ENCODE assay signal across 19 cellular contexts in the genomic region with DNA sequence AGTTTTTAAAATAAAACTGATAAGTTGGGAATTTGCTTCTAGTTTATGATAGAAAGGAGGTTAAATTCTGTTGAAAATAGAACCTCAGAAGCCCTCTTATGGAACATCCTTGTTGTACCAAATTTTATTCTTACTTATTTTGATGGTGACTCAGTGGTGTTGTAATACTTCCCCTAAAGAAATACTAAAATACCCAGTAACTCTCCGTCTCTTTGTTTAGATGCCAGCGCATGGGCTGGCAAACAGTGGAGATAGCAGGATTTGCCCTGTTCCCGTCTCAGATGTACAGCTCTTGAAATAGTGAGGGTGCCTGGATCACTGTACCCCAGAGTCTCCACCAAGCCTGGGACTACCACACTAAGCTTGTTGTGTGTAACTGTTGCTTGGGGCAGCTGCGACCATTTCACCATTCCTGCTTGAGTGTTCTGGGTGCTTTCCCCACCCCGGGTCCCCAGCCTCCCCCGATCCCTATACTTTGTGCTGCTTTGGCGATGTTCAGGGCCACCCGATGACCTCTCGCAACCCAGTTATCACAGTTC.
DNase-seq lines count a peak whose midpoint lies in the region; ATAC-seq and TF ChIP-seq lines count a peak whose summit lies in the region.
"Had no signal": no experiment of that assay in that cellular context is flagged by ENCODE, and none has a peak within 500 bp of the region (broad histone marks: within the 10 kb centered on the region; RNA-seq: fewer than 3 reads in every experiment).

No MANE protein-coding gene starts in this region.

- DNase-seq in SK-N-SH (no peak), adipocyte (ENCODE audit: low read depth) (peak; percentile 67), fibroblast of the aortic adventitia (ENCODE audit: low read depth) (peak; percentile 5), gastrocnemius medialis (no peak), putamen (ENCODE audit: low spot score) (no peak)
- DNase-seq: 8988T; activated CD4-positive, alpha-beta T cell treated with anti-CD3 and anti-CD28 coated beads, Interleukin-2, amount 50 U/mL, for 4 hours; activated naive CD4-positive, alpha-beta T cell treated with Interleukin-2 at 50 U/mL for 16 hours; GOT3; NCI-H1436; NCI-H2171 treated with DMSO at 0.1 percent for 48 hours; right lobe of liver; SIG-M5; transverse colon had no signal

- no peak overlapping the region for H3K4me3 ChIP-seq in SK-N-SH (ENCODE audit: low read depth in 2 of 2, low read length in 1 of 2)
- no peak overlapping the region for H3K4me3 ChIP-seq in adipocyte (ENCODE audit: low read length)
- no peak overlapping the region for H3K4me3 ChIP-seq in fibroblast of the aortic adventitia (ENCODE audit: low read depth, low read length)
- no peak overlapping the region for H3K4me3 ChIP-seq in gastrocnemius medialis
- H3K4me3 ChIP-seq: BLaER1 treated with 17β-estradiol and CSF1 and Interleukin-3, amounts not matched to agents 10 nM and 100 nM; right lobe of liver; transverse colon had no signal

- H3K9me2 ChIP-seq in SK-N-SH = no peaks in the 10 kb centered on the region

- no peak overlapping the region for H3K4me2 ChIP-seq in SK-N-SH
- H3K4me2 ChIP-seq: BLaER1 treated with 17β-estradiol and CSF1 and Interleukin-3, amounts not matched to agents 10 nM and 100 nM had no signal

- H3K36me3 ChIP-seq in SK-N-SH (replicated peaks in 1 of 2; ENCODE audit: control insufficient read depth in 1 of 2, insufficient read depth in 2 of 2, low read length in 1 of 2) (peaks cover 10 to 22% of the 10 kb centered on the region in 2 experiments), adipocyte (ENCODE audit: control insufficient read depth, insufficient read depth, low read length, severe bottlenecking) (peaks cover 53% of the 10 kb centered on the region), gastrocnemius medialis (peaks cover 0 to 20% of the 10 kb centered on the region in 2 donors)

- H3K9me3 ChIP-seq in SK-N-SH = no peaks in the 10 kb centered on the region
- no peaks in the 10 kb centered on the region for H3K9me3 ChIP-seq in adipocyte (ENCODE audit: control insufficient read depth, low read length)
- no peaks in the 10 kb centered on the region for H3K9me3 ChIP-seq in gastrocnemius medialis
- H3K9me3 ChIP-seq: right lobe of liver, transverse colon had no signal

- no peak for TF ChIP-seq CTCF in SK-N-SH (IDR thresholded peaks at IDR 0.05)
- no peak for TF ChIP-seq CTCF in fibroblast of the aortic adventitia (IDR thresholded peaks at IDR 0.05; ENCODE audit: insufficient read depth, low read length)
- TF ChIP-seq CTCF in gastrocnemius medialis (IDR thresholded peaks at IDR 0.05 in 4 of 5, conservative IDR thresholded peaks at IDR 0.05 in 1 of 5) = no peak

- 99% methylated on average over 8 of the region's 9 CpGs for WGBS in SK-N-SH (ENCODE audit: low lambda C conversion rate)

- CTCF ChIA-PET in SK-N-SH (lab: Yijun Ruan, JAX) = no interaction called here

- no peak for TF ChIP-seq RAD21 in SK-N-SH (IDR thresholded peaks at IDR 0.05; ENCODE audit: low read length)

- no peak for TF ChIP-seq EP300 in SK-N-SH (IDR thresholded peaks at IDR 0.05; ENCODE audit: borderline replicate concordance in 1 of 2, low read depth in 1 of 2, low read length in 1 of 2)

- H3K27ac ChIP-seq in SK-N-SH (ENCODE audit: low read depth in 2 of 2, low read length in 1 of 2) = peak overlapping the region; percentile 74 to 83
- peak overlapping the region; percentile 57 to 72 (median 68) for H3K27ac ChIP-seq in gastrocnemius medialis
- H3K27ac ChIP-seq: BLaER1 treated with 17β-estradiol and CSF1 and Interleukin-3, amounts not matched to agents 10 nM and 100 nM; right lobe of liver; transverse colon had no signal

- in situ Hi-C loops in gastrocnemius medialis (cut with MboI; ENCODE audit: low sequenced_read_pairs in 4 of 4) = no loop called here

- POLR2A ChIA-PET in SK-N-SH (lab: Yijun Ruan, JAX) = no interaction called here

- H3K9ac ChIP-seq in SK-N-SH (no peak overlapping the region), adipocyte (ENCODE audit: low read length) (no peak overlapping the region)
- H3K9ac ChIP-seq: BLaER1 treated with 17β-estradiol and CSF1 and Interleukin-3, amounts not matched to agents 10 nM and 100 nM had no signal

- no peaks in the 10 kb centered on the region; the same call in 1 of the 2 replicates for H4K20me1 ChIP-seq in SK-N-SH (ENCODE audit: insufficient read depth)

- peaks cover 13% of the 10 kb centered on the region for H3F3A ChIP-seq in SK-N-SH (replicated peaks; ENCODE audit: insufficient read depth)

- H3K4me1 ChIP-seq in SK-N-SH (ENCODE audit: control insufficient read depth in 1 of 2, insufficient read depth in 2 of 2, low read depth in 1 of 2, low read length in 1 of 2) (peaks cover 5 to 29% of the 10 kb centered on the region in 2 experiments; a peak in 3 of 4 replicates), adipocyte (ENCODE audit: control insufficient read depth, insufficient read depth, low read length) (peaks cover 25% of the 10 kb centered on the region), gastrocnemius medialis (peaks cover 67 to 74% of the 10 kb centered on the region in 2 donors)
- H3K4me1 ChIP-seq: BLaER1 treated with 17β-estradiol and CSF1 and Interleukin-3, amounts not matched to agents 10 nM and 100 nM had no signal

- H2AFZ ChIP-seq in SK-N-SH (ENCODE audit: low read depth) = no peak overlapping the region

- H3K79me2 ChIP-seq in SK-N-SH (ENCODE audit: insufficient read depth) = 0 out of 2 replicates have a peak, but pooled peaks cover 8% of the 10 kb centered on the region

- intact Hi-C loops in gastrocnemius medialis (cut with DNase I; ENCODE audit: low total_unique reads) = no loop called here

- H3K27me3 ChIP-seq in SK-N-SH (ENCODE audit: insufficient read depth) (no peaks in the 10 kb centered on the region), adipocyte (replicated peaks; ENCODE audit: control insufficient read depth, insufficient read depth, low read length) (no peaks in the 10 kb centered on the region), gastrocnemius medialis (no peaks in the 10 kb centered on the region)
- H3K27me3 ChIP-seq: BLaER1 treated with 17β-estradiol and CSF1 and Interleukin-3, amounts not matched to agents 10 nM and 100 nM; right lobe of liver; transverse colon had no signal

- no peak for ATAC-seq in SK-N-SH treated with all-trans-retinoic acid at 6 μM for 48 hours
- ATAC-seq in gastrocnemius medialis = peak in 1 of 2 donors; percentile 11
- no peak for ATAC-seq in HG02623 (IDR thresholded peaks at IDR 0.05; ENCODE audit: unreplicated experiment)
- ATAC-seq in GM18498 (IDR thresholded peaks at IDR 0.05; ENCODE audit: unreplicated experiment) = no peak
- ATAC-seq: right lobe of liver; stimulated activated memory B cell treated with anti-CD40 and anti-IgM and Interleukin-4, amounts not matched to agents 10 μg/mL and 1 μg/mL and 100 μg/mL, for 72 hours had no signal

- no peak for TF ChIP-seq POLR2A in gastrocnemius medialis (IDR thresholded peaks at IDR 0.05)

TF ChIP-seq in SK-N-SH, 30 proteins besides CTCF, POLR2A, EP300 and RAD21 (continues in another document):
- TF ChIP-seq FOXJ3 (CRISPR knock-in tag; IDR thresholded peaks at IDR 0.05) = no peak
- no peak for TF ChIP-seq SMC3 (IDR thresholded peaks at IDR 0.05; ENCODE audit: low read depth, low read length)
- TF ChIP-seq TEAD4 (IDR thresholded peaks at IDR 0.05; ENCODE audit: borderline replicate concordance, insufficient read depth) = no peak
- no peak for TF ChIP-seq MAX (IDR thresholded peaks at IDR 0.05; ENCODE audit: low read depth)
- TF ChIP-seq, protein P1, sequence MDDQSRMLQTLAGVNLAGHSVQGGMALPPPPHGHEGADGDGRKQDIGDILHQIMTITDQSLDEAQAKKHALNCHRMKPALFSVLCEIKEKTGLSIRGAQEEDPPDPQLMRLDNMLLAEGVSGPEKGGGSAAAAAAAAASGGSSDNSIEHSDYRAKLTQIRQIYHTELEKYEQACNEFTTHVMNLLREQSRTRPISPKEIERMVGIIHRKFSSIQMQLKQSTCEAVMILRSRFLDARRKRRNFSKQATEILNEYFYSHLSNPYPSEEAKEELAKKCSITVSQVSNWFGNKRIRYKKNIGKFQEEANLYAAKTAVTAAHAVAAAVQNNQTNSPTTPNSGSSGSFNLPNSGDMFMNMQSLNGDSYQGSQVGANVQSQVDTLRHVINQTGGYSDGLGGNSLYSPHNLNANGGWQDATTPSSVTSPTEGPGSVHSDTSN (IDR thresholded peaks at IDR 0.05) = no peak
- TF ChIP-seq YY1 (IDR thresholded peaks at IDR 0.05; ENCODE audit: low read depth) = no peak
- no peak for TF ChIP-seq ELF1 (IDR thresholded peaks at IDR 0.05)
- TF ChIP-seq GATA2 (CRISPR knock-in tag; IDR thresholded peaks at IDR 0.05) = no peak
- TF ChIP-seq FOXM1 (IDR thresholded peaks at IDR 0.05; ENCODE audit: low read depth) = no peak
- TF ChIP-seq NFIC (IDR thresholded peaks at IDR 0.05; ENCODE audit: borderline replicate concordance) = no peak

TF ChIP-seq in SK-N-SH treated with all-trans-retinoic acid at 6 μM for 48 hours, 23 proteins besides CTCF, POLR2A, EP300 and RAD21:
- TF ChIP-seq SNAI2 (CRISPR knock-in tag; IDR thresholded peaks at IDR 0.05) (no peak), ZNF8 (CRISPR knock-in tag; IDR thresholded peaks at IDR 0.05) (no peak), ZC3H10 (CRISPR knock-in tag; IDR thresholded peaks at IDR 0.05) (no peak), TOX (CRISPR knock-in tag; IDR thresholded peaks at IDR 0.05; ENCODE audit: borderline replicate concordance) (no peak), ISL1 (CRISPR knock-in tag; IDR thresholded peaks at IDR 0.05) (no peak), RARB (CRISPR knock-in tag; IDR thresholded peaks at IDR 0.05) (no peak), PPARA (CRISPR knock-in tag; IDR thresholded peaks at IDR 0.05; ENCODE audit: borderline replicate concordance) (no peak), TCF4 (CRISPR knock-in tag; IDR thresholded peaks at IDR 0.05; ENCODE audit: borderline replicate concordance) (no peak)
- TF ChIP-seq, protein P2, sequence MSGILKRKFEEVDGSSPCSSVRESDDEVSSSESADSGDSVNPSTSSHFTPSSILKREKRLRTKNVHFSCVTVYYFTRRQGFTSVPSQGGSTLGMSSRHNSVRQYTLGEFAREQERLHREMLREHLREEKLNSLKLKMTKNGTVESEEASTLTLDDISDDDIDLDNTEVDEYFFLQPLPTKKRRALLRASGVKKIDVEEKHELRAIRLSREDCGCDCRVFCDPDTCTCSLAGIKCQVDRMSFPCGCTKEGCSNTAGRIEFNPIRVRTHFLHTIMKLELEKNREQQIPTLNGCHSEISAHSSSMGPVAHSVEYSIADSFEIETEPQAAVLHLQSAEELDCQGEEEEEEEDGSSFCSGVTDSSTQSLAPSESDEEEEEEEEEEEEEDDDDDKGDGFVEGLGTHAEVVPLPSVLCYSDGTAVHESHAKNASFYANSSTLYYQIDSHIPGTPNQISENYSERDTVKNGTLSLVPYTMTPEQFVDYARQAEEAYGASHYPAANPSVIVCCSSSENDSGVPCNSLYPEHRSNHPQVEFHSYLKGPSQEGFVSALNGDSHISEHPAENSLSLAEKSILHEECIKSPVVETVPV (CRISPR knock-in tag; IDR thresholded peaks at IDR 0.05) = no peak

Comparison
In these comparisons a context has a peak if more than half of its experiments do, and no peak if none do; other contexts are left out.
1. DNase-seq: peak in adipocyte (single experiment) and fibroblast of the aortic adventitia (single experiment); none in SK-N-SH (single experiment), gastrocnemius medialis (0 of 2) and putamen (single experiment).